16 cellular contexts compared by ENCODE assay signal in the genomic region with DNA sequence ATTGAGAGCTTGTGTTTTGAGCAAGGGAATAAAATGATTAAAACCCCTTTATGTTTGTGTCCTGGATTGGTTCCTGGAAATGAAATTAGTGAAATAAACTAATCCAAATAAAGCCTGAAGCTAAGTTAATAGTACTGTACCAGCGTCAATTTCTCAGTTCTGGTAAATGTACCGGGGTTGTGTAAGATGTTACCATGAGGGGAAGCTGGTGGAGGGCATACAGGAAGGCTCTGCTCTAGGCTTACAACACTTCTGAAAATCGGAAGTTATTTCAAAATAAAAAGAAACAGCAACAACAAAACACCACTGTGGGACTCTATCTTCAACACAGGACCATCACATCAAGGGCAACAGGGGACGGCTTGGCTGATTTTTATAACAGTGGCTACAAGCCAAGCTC.
"Had no signal": no experiment of that assay in that cellular context is flagged by ENCODE, and none has a peak within 500 bp of the region (broad histone marks: within the 10 kb centered on the region; RNA-seq: fewer than 3 reads in every experiment).

No MANE protein-coding gene starts in this region.

- H3K27me3 ChIP-seq: ascending aorta, heart right ventricle, tibial nerve had no signal

- H3K4me3 ChIP-seq: ascending aorta, heart right ventricle, tibial nerve had no signal

- H3K4me1 ChIP-seq: ascending aorta, tibial nerve had no signal

- H3K9me3 ChIP-seq: ascending aorta, heart right ventricle, tibial nerve had no signal

- H3K27ac ChIP-seq: ascending aorta, tibial nerve had no signal

- FAIRE-seq: colon, frontal cortex, islet of Langerhans had no signal

- H3K9me3 Mint-ChIP-seq: activated naive CD8-positive, alpha-beta T cell treated with anti-CD3 and anti-CD28 coated beads, Interleukin-2, amount 10 ng/mL, durations not matched to agents 7 days and 5 days; stimulated activated naive B cell treated with anti-CD40 and anti-IgM and Interleukin-4, amounts not matched to agents 10 μg/mL and 1 μg/mL and 100 μg/mL, for 72 hours had no signal

- H3K27ac Mint-ChIP-seq: activated naive CD8-positive, alpha-beta T cell treated with anti-CD3 and anti-CD28 coated beads, Interleukin-2, amount 10 ng/mL, durations not matched to agents 7 days and 5 days; stimulated activated naive B cell treated with anti-CD40 and anti-IgM and Interleukin-4, amounts not matched to agents 10 μg/mL and 1 μg/mL and 100 μg/mL, for 72 hours had no signal

- H3K36me3 ChIP-seq: ascending aorta, heart right ventricle, tibial nerve had no signal

- DNase-seq: activated CD4-positive, alpha-beta T cell treated with anti-CD3 and anti-CD28 coated beads for 1 hour; activated CD4-positive, alpha-beta T cell treated with anti-CD3 and anti-CD28 coated beads, Interleukin-2, amount 50 U/mL, for 48 hours; activated gamma-delta T cell treated with Interleukin-2 at 50 U/mL for 16 hours; activated naive CD8-positive, alpha-beta T cell treated with anti-CD3 and anti-CD28 coated beads, Interleukin-2, amount 10 ng/mL, durations not matched to agents 7 days and 5 days; activated T-cell treated with anti-CD3 and anti-CD28 coated beads, Interleukin-2, amount 50 U/mL, for 48 hours; effector CD4-positive, alpha-beta T cell; heart right ventricle; posterior cingulate gyrus; right cardiac atrium; stimulated activated CD4-positive, alpha-beta T cell treated with anti-CD3 and anti-CD28 coated beads, Interleukin-2, amount 100 ng/mL, for 24 hours; stimulated activated naive B cell treated with anti-CD40 and anti-IgM and Interleukin-4, amounts not matched to agents 10 μg/mL and 1 μg/mL and 100 μg/mL, for 72 hours had no signal

- ATAC-seq: stimulated activated naive B cell treated with anti-CD40 and anti-IgM and Interleukin-4, amounts not matched to agents 10 μg/mL and 1 μg/mL and 100 μg/mL, for 72 hours had no signal

- H3K36me3 Mint-ChIP-seq: activated naive CD8-positive, alpha-beta T cell treated with anti-CD3 and anti-CD28 coated beads, Interleukin-2, amount 10 ng/mL, durations not matched to agents 7 days and 5 days; stimulated activated naive B cell treated with anti-CD40 and anti-IgM and Interleukin-4, amounts not matched to agents 10 μg/mL and 1 μg/mL and 100 μg/mL, for 72 hours had no signal
